8 cellular contexts compared by ENCODE assay signal in the genomic region with DNA sequence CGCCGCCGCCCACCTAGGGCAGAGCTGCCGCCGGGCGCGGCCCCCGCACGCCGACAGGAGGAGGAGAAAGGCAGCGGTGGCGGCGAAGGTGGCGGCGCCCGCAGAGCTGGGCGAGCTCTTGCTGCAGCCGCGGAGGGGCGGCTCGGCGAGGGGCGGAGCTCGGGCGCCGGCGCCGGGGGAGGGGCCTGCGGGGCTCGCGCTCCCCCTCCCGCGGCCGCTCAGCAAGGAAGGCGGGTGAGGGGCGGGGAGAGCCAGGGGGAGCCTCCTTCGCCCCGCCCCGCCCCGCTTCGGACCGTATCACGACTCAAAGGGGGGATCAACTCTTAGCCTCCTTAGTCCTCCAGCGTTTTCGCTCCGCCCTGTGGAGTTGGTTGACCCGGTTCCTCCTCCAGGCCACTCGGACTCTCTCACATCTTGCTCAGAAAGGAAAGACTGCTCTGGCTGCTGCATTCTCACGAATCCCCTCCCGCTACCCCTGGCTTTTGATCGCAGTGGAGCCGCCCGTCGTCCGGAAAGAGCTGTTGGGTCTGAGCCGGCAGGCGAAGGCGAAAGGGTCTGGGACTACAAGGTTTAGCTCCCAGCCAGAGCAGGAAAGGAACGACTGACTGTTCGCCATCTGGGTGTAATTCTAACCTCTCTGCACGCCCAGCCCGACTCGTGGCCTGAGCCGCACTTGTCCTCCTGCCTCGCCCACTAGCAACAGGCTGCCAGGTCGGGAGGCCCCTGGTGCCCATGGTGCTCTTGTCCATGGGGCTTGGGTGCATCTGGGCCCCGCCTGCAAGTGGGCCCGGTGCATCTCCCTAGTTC. TPM values are rescaled to one million over a fixed set of nuclear protein-coding genes. Genes with fewer than 3 reads are reported as not detected.
DNase-seq lines count a peak whose midpoint lies in the region; ATAC-seq and TF ChIP-seq lines count a peak whose summit lies in the region.

Gene ATP8A1 (minus strand): TSS at position 120 of the 807 bp plus-strand sequence. CDS start 232 bp downstream, outside the sequence.

- POLR2A ChIA-PET in activated B cell treated with CpG ODN at 0.5 μM for 24 hours (lab: Charles Lee): interaction anchor here (0.7 to 3.4 kb wide), 20 partner anchors 11 to 667 kb away, joined by 3 to 95 read pairs (median 9); partner anchors contain the start of gene SLC30A9

- peak within 1 kb of the TSS; percentile 98 for H3K27ac ChIP-seq in caudate nucleus (ENCODE audit: low read depth, low read length)

- H3K4me3 Mint-ChIP-seq in activated B cell treated with CpG ODN at 0.5 μM for 24 hours: peak within 1 kb of the TSS; percentile 97

- DNase-seq in AG09309 (ENCODE audit: low read depth) (peak; percentile 11), NCI-H345 (lab: John Stamatoyannopoulos, UW) (peak; percentile 86), activated B cell treated with CpG ODN at 0.5 μM for 24 hours (peak; percentile 93), caudate nucleus (lab: John Stamatoyannopoulos, UW) (peak; percentile 67 to 99 (median 92)), inferior parietal cortex (ENCODE audit: extremely low spot score) (peak; percentile 83), smooth muscle cell of the brain vasculature (ENCODE audit: low read depth, low spot score) (peak; percentile 53)

- ATAC-seq in GM19025 (IDR thresholded peaks at IDR 0.05; ENCODE audit: low read depth, unreplicated experiment): peak; percentile 69
- peak; percentile 75 for ATAC-seq in HG03280 (IDR thresholded peaks at IDR 0.05; ENCODE audit: unreplicated experiment)
- ATAC-seq in activated B cell treated with CpG ODN at 0.5 μM for 24 hours (ENCODE audit: low read depth): peak; percentile 91

- peaks cover 14% of the 10 kb centered on the region for H3K36me3 Mint-ChIP-seq in activated B cell treated with CpG ODN at 0.5 μM for 24 hours (ENCODE audit: low read depth)

- H3K4me3 ChIP-seq in AG09309 (ENCODE audit: control insufficient read depth, low read depth, low read length): peak within 1 kb of the TSS; percentile 57

- TF ChIP-seq CTCF in AG09309 (IDR thresholded peaks at IDR 0.05; ENCODE audit: control insufficient read depth, insufficient read depth, low read depth, low read length, missing control alignments) (peak; percentile 19), activated B cell treated with CpG ODN at 0.5 μM for 24 hours (IDR thresholded peaks at IDR 0.05) (no peak)

- H3K4me1 Mint-ChIP-seq in activated B cell treated with CpG ODN at 0.5 μM for 24 hours: peaks cover 41% of the 10 kb centered on the region

- intact Hi-C loops in activated B cell treated with CpG ODN at 0.5 μM for 24 hours (cut with micrococcal nuclease): loop anchor here (1.0 to 5.0 kb wide), 8 partner anchors 11 to 665 kb away; partner anchors contain the start of genes BEND4 and SLC30A9

- peak within 1 kb of the TSS; percentile 99 for H3K27ac Mint-ChIP-seq in activated B cell treated with CpG ODN at 0.5 μM for 24 hours

- CTCF ChIA-PET in activated B cell treated with CpG ODN at 0.5 μM for 24 hours (lab: Charles Lee): interaction anchor here (1.0 to 3.1 kb wide), 12 partner anchors 11 to 111 kb away, joined by 3 to 36 read pairs (median 4); no protein-coding TSS in a partner anchor

- no peaks in the 10 kb centered on the region for H3K27me3 Mint-ChIP-seq in activated B cell treated with CpG ODN at 0.5 μM for 24 hours

- H3K9me3 Mint-ChIP-seq in activated B cell treated with CpG ODN at 0.5 μM for 24 hours: peaks cover 6% of the 10 kb centered on the region

RNA-seq across cellular contexts. Expression of gene ATP8A1, which starts in this region (rescaled TPM):
- total RNA-seq in activated B cell treated with CpG ODN at 0.5 μM for 24 hours: 27.9 and 35.6 TPM in 2 replicates

Comparison
In these comparisons a context has a peak if more than half of its experiments do, and no peak if none do; other contexts are left out.
1. Peak in every context shown above with its lines: DNase-seq, ATAC-seq, H3K4me3 ChIP-seq and H3K27ac ChIP-seq.
2. DNase-seq: peak in every context shown above with its lines; median percentile 93 in activated B cell treated with CpG ODN at 0.5 μM for 24 hours; 92 in caudate nucleus; 86 in NCI-H345; 83 in inferior parietal cortex; 53 in smooth muscle cell of the brain vasculature; 11 in AG09309.